In genomic region chr16:85129846-85130706, GRCh38 we compare ENCODE assay signal across 12 cellular contexts. TPM values are rescaled to one million over a fixed set of nuclear protein-coding genes. Genes with fewer than 3 reads are reported as not detected.
A peak's percentile ranks its signal among the peaks of the same experiment; 100 is the strongest.
DNase-seq lines count a peak whose midpoint lies in the region; ATAC-seq, FAIRE-seq and TF ChIP-seq lines count a peak whose summit lies in the region.
"Had no signal": no experiment of that assay in that cellular context is flagged by ENCODE, and none has a peak within 500 bp of the region (broad histone marks: within the 10 kb centered on the region; RNA-seq: fewer than 3 reads in every experiment).

No MANE protein-coding gene starts in this region.

- H3K9me3 Mint-ChIP-seq in astrocyte (ENCODE audit: unreplicated experiment): peaks cover 2% of the 10 kb centered on the region

- H3K9me2 ChIP-seq in MM.1S (replicated peaks; ENCODE audit: insufficient read depth, low read length): no peaks in the 10 kb centered on the region

- no peak overlapping the region for H3K4me3 ChIP-seq in astrocyte (ENCODE audit: insufficient read depth, low read depth, low read length)
- H3K4me3 ChIP-seq in gastrocnemius medialis: no peak overlapping the region
- H3K4me3 ChIP-seq in MM.1S (ENCODE audit: low read length): no peak overlapping the region
- no peak overlapping the region for H3K4me3 ChIP-seq in WERI-Rb-1 (ENCODE audit: low read depth, low read length)

- peaks cover 9% of the 10 kb centered on the region for H3K27me3 Mint-ChIP-seq in astrocyte (ENCODE audit: low read depth, unreplicated experiment)

- no peaks in the 10 kb centered on the region for H3K27me3 ChIP-seq in astrocyte (ENCODE audit: insufficient read depth, low read length)
- H3K27me3 ChIP-seq in gastrocnemius medialis: no peaks in the 10 kb centered on the region
- H3K27me3 ChIP-seq in MM.1S (replicated peaks; ENCODE audit: insufficient read depth, low read length): peaks cover 58% of the 10 kb centered on the region
- H3K27me3 ChIP-seq in WERI-Rb-1 (ENCODE audit: insufficient read depth, low read depth, severe bottlenecking): no peaks in the 10 kb centered on the region

- FAIRE-seq in astrocyte (lab: Jason Lieb, UNC): no peak

- H3K9ac ChIP-seq in astrocyte (ENCODE audit: low read length): peak overlapping the region; percentile 33
- H3K9ac ChIP-seq in MM.1S (ENCODE audit: low read length): no peak overlapping the region

- H3K4me3 Mint-ChIP-seq in astrocyte (ENCODE audit: unreplicated experiment): no peak overlapping the region
- H3K4me3 Mint-ChIP-seq: CD14-positive monocyte had no signal

- H3K36me3 ChIP-seq in astrocyte (ENCODE audit: insufficient read depth, low read length) (no peaks in the 10 kb centered on the region), gastrocnemius medialis (no peaks in the 10 kb centered on the region), MM.1S (replicated peaks; ENCODE audit: insufficient read depth, low read length) (no peaks in the 10 kb centered on the region), WERI-Rb-1 (no peaks in the 10 kb centered on the region)

- H3K4me1 ChIP-seq in astrocyte (ENCODE audit: insufficient read depth, low read length) (peaks cover 31% of the 10 kb centered on the region), gastrocnemius medialis (peaks cover 33 to 42% of the 10 kb centered on the region in 2 donors), MM.1S (ENCODE audit: low read length) (no peaks in the 10 kb centered on the region)

- DNase-seq in EH (ENCODE audit: low read depth) (peak; percentile 63), astrocyte (ENCODE audit: low read depth) (peak; percentile 54), iris pigment epithelial cell (ENCODE audit: low read depth) (peak; percentile 59), gastrocnemius medialis (peak in 1 of 2 donors; percentile 40), MM.1S (no peak), WERI-Rb-1 (no peak)
- DNase-seq: NCI-H1092, OCI-M1 had no signal

- peaks cover 12% of the 10 kb centered on the region for H3K4me1 Mint-ChIP-seq in astrocyte (ENCODE audit: low read depth, unreplicated experiment)

- no peaks in the 10 kb centered on the region for H3F3A ChIP-seq in MM.1S (ENCODE audit: insufficient read depth, low read length)

- intact Hi-C loops in gastrocnemius medialis (cut with DNase I; ENCODE audit: low total_unique reads): no loop called here

- H3K4me2 ChIP-seq in astrocyte (ENCODE audit: low read length) (peak overlapping the region; percentile 23), MM.1S (ENCODE audit: low read depth, low read length) (no peak overlapping the region)

- no peak for TF ChIP-seq POLR2A in gastrocnemius medialis (IDR thresholded peaks at IDR 0.05)

- H4K20me1 ChIP-seq in astrocyte (ENCODE audit: insufficient read depth, low read length): no peaks in the 10 kb centered on the region
- H4K20me1 ChIP-seq in MM.1S (ENCODE audit: insufficient read depth, low read length): no peaks in the 10 kb centered on the region

- in situ Hi-C loops in gastrocnemius medialis (cut with MboI; ENCODE audit: low sequenced_read_pairs in 4 of 4): no loop called here

- H3K9me3 ChIP-seq in astrocyte (ENCODE audit: insufficient read depth, low read depth, low read length): no peaks in the 10 kb centered on the region
- H3K9me3 ChIP-seq in gastrocnemius medialis: no peaks in the 10 kb centered on the region
- no peaks in the 10 kb centered on the region for H3K9me3 ChIP-seq in MM.1S (replicated peaks; ENCODE audit: insufficient read depth, low read length)
- no peaks in the 10 kb centered on the region for H3K9me3 ChIP-seq in WERI-Rb-1 (ENCODE audit: severe bottlenecking)

- peak overlapping the region; percentile 47 for H2AFZ ChIP-seq in astrocyte (ENCODE audit: low read depth, low read length)
- H2AFZ ChIP-seq in MM.1S (ENCODE audit: low read length): no peak overlapping the region

- H3K79me2 ChIP-seq in astrocyte (ENCODE audit: insufficient read depth, low read length) (no peaks in the 10 kb centered on the region), MM.1S (ENCODE audit: low read length) (no peaks in the 10 kb centered on the region)

- TF ChIP-seq CTCF in astrocyte (IDR thresholded peaks at IDR 0.05; ENCODE audit: insufficient read depth, low read depth, low read length) (no peak), gastrocnemius medialis (IDR thresholded peaks at IDR 0.05 in 4 of 5, conservative IDR thresholded peaks at IDR 0.05 in 1 of 5) (no peak), MM.1S (IDR thresholded peaks at IDR 0.05; ENCODE audit: low read length) (no peak), WERI-Rb-1 (IDR thresholded peaks at IDR 0.05; ENCODE audit: low read depth, low read length) (no peak)

- no peak overlapping the region for H3K27ac Mint-ChIP-seq in astrocyte (ENCODE audit: unreplicated experiment)
- H3K27ac Mint-ChIP-seq: CD14-positive monocyte had no signal

- H3K36me3 Mint-ChIP-seq in astrocyte (ENCODE audit: low read depth, unreplicated experiment): no peaks in the 10 kb centered on the region

- H3K27ac ChIP-seq in astrocyte (ENCODE audit: low read depth, low read length) (no peak overlapping the region), gastrocnemius medialis (peak overlapping the region; percentile 66 to 73 (median 70)), MM.1S (ENCODE audit: low read length) (no peak overlapping the region), WERI-Rb-1 (no peak overlapping the region)

- ATAC-seq in gastrocnemius medialis (peak in 1 of 2 donors; percentile 3), GM21515 (IDR thresholded peaks at IDR 0.05; ENCODE audit: unreplicated experiment) (no peak), HG02623 (IDR thresholded peaks at IDR 0.05; ENCODE audit: unreplicated experiment) (no peak)

RNA-seq across cellular contexts. Expression of gene CIBAR2, which starts 17.8 kb away (rescaled TPM):
- total RNA-seq in astrocyte: not detected in 2 replicates
- not detected for total RNA-seq in gastrocnemius medialis
- total RNA-seq: lung microvascular endothelial cell had no signal

Comparison
In these comparisons a context has a peak if more than half of its experiments do, and no peak if none do; other contexts are left out.
1. DNase-seq: peak in EH (single experiment), astrocyte (single experiment) and iris pigment epithelial cell (single experiment); none in MM.1S (single experiment) and WERI-Rb-1 (single experiment).
2. H3K27ac ChIP-seq: peak in gastrocnemius medialis (4 of 4); none in astrocyte (single experiment), MM.1S (single experiment) and WERI-Rb-1 (single experiment).